12 cellular contexts compared by ENCODE assay signal in genomic region chr10:30803901-30804322, GRCh38.
DNase-seq lines count a peak whose midpoint lies in the region; ATAC-seq and TF ChIP-seq lines count a peak whose summit lies in the region.
"Had no signal": no experiment of that assay in that cellular context is flagged by ENCODE, and none has a peak within 500 bp of the region (broad histone marks: within the 10 kb centered on the region; RNA-seq: fewer than 3 reads in every experiment).

No MANE protein-coding gene starts in this region.

- TF ChIP-seq POLR2A in breast epithelium (IDR thresholded peaks at IDR 0.05), result no peak
- no peak for TF ChIP-seq POLR2A in gastrocnemius medialis (IDR thresholded peaks at IDR 0.05)

- H3K4me1 Mint-ChIP-seq in activated CD8-positive, alpha-beta memory T cell treated with anti-CD3 and anti-CD28 coated beads, Interleukin-2, amount 10 ng/mL, durations not matched to agents 7 days and 5 days, result peaks cover 5% of the 10 kb centered on the region

- DNase-seq in EH (ENCODE audit: low read depth) (peak; percentile 94), breast epithelium (ENCODE audit: low spot score in 2 of 2) (peak in 1 of 2 donors; percentile 46), heart right ventricle (no peak), gastrocnemius medialis (peak; percentile 62 to 80), NCI-H1105 treated with DMSO at 0.1 percent for 48 hours (lab: John Stamatoyannopoulos, UW) (no peak)
- DNase-seq in activated CD8-positive, alpha-beta memory T cell treated with anti-CD3 and anti-CD28 coated beads, Interleukin-2, amount 10 ng/mL, durations not matched to agents 7 days and 5 days, result no peak
- DNase-seq: C1 segment of cervical spinal cord; naive thymus-derived CD4-positive, alpha-beta T cell; NCI-H187 treated with DMSO at 0.1 percent for 48 hours had no signal

- H3K27me3 ChIP-seq in breast epithelium, result no peaks in the 10 kb centered on the region
- H3K27me3 ChIP-seq in heart right ventricle, result peaks cover 0 to 3% (median 0%) of the 10 kb centered on the region in 7 donors
- H3K27me3 ChIP-seq in gastrocnemius medialis, result no peaks in the 10 kb centered on the region

- no peaks in the 10 kb centered on the region for H3K9me3 ChIP-seq in breast epithelium
- H3K9me3 ChIP-seq in heart right ventricle, result no peaks in the 10 kb centered on the region
- no peaks in the 10 kb centered on the region for H3K9me3 ChIP-seq in gastrocnemius medialis

- in situ Hi-C loops in gastrocnemius medialis (cut with MboI; ENCODE audit: low sequenced_read_pairs in 4 of 4), result no loop called here

- no peak overlapping the region for H3K27ac Mint-ChIP-seq in activated CD8-positive, alpha-beta memory T cell treated with anti-CD3 and anti-CD28 coated beads, Interleukin-2, amount 10 ng/mL, durations not matched to agents 7 days and 5 days
- H3K27ac Mint-ChIP-seq: T-helper 2 cell treated with Interferon-gamma antibody and Interleukin-4, amounts not matched to agents 5 μg/mL and 100 μg/mL, for 36 hours had no signal

- no peaks in the 10 kb centered on the region for H3K36me3 Mint-ChIP-seq in activated CD8-positive, alpha-beta memory T cell treated with anti-CD3 and anti-CD28 coated beads, Interleukin-2, amount 10 ng/mL, durations not matched to agents 7 days and 5 days

- WGBS in heart right ventricle, 2 donors, result 50 to 65% methylated on average over 5 of the region's 5 CpGs

- CTCF ChIA-PET in activated CD8-positive, alpha-beta memory T cell treated with anti-CD3 and anti-CD28 coated beads, Interleukin-2, amount 10 ng/mL, durations not matched to agents 7 days and 5 days (lab: Charles Lee), result no interaction called here

- TF ChIP-seq CTCF in breast epithelium (IDR thresholded peaks at IDR 0.05) (no peak), heart right ventricle (IDR thresholded peaks at IDR 0.05) (no peak), gastrocnemius medialis (IDR thresholded peaks at IDR 0.05 in 4 of 5, conservative IDR thresholded peaks at IDR 0.05 in 1 of 5) (no peak)

- no peak overlapping the region for H3K4me3 Mint-ChIP-seq in activated CD8-positive, alpha-beta memory T cell treated with anti-CD3 and anti-CD28 coated beads, Interleukin-2, amount 10 ng/mL, durations not matched to agents 7 days and 5 days
- H3K4me3 Mint-ChIP-seq: T-helper 2 cell treated with Interferon-gamma antibody and Interleukin-4, amounts not matched to agents 5 μg/mL and 100 μg/mL, for 36 hours had no signal

- H3K4me1 ChIP-seq in breast epithelium (peaks cover 0 to 4% of the 10 kb centered on the region in 2 donors), heart right ventricle (peaks cover 0 to 16% (median 0%) of the 10 kb centered on the region in 9 donors), gastrocnemius medialis (peaks cover 6 to 10% of the 10 kb centered on the region in 2 donors)

- H3K9me3 Mint-ChIP-seq in activated CD8-positive, alpha-beta memory T cell treated with anti-CD3 and anti-CD28 coated beads, Interleukin-2, amount 10 ng/mL, durations not matched to agents 7 days and 5 days (ENCODE audit: low read depth), result no peaks in the 10 kb centered on the region
- H3K9me3 Mint-ChIP-seq: T-helper 2 cell treated with Interferon-gamma antibody and Interleukin-4, amounts not matched to agents 5 μg/mL and 100 μg/mL, for 36 hours had no signal

- peak overlapping the region; percentile 68 to 89 for H3K27ac ChIP-seq in breast epithelium
- peak overlapping the region; percentile 42 to 74 (median 70) for H3K27ac ChIP-seq in heart right ventricle
- H3K27ac ChIP-seq in gastrocnemius medialis, result peak overlapping the region; percentile 48 to 72 (median 64)

- H3K36me3 ChIP-seq in breast epithelium, result no peaks in the 10 kb centered on the region
- H3K36me3 ChIP-seq in heart right ventricle, result no peaks in the 10 kb centered on the region
- no peaks in the 10 kb centered on the region for H3K36me3 ChIP-seq in gastrocnemius medialis

- ATAC-seq in heart right ventricle (peak; percentile 22 to 85 (median 77)), gastrocnemius medialis (peak; percentile 73 to 80), GM21576 (IDR thresholded peaks at IDR 0.05; ENCODE audit: unreplicated experiment) (no peak), HG03135 (IDR thresholded peaks at IDR 0.05; ENCODE audit: unreplicated experiment) (no peak)
- ATAC-seq in activated CD8-positive, alpha-beta memory T cell treated with anti-CD3 and anti-CD28 coated beads, Interleukin-2, amount 10 ng/mL, durations not matched to agents 7 days and 5 days, result no peak
- ATAC-seq: naive thymus-derived CD4-positive, alpha-beta T cell had no signal

- no peaks in the 10 kb centered on the region for H3K27me3 Mint-ChIP-seq in activated CD8-positive, alpha-beta memory T cell treated with anti-CD3 and anti-CD28 coated beads, Interleukin-2, amount 10 ng/mL, durations not matched to agents 7 days and 5 days
- H3K27me3 Mint-ChIP-seq: naive thymus-derived CD4-positive, alpha-beta T cell had no signal

- H3K4me3 ChIP-seq in breast epithelium, result peak overlapping the region in 1 of 3 donors; percentile 53
- no peak overlapping the region for H3K4me3 ChIP-seq in heart right ventricle
- no peak overlapping the region for H3K4me3 ChIP-seq in gastrocnemius medialis

- intact Hi-C loops in breast epithelium (cut with DNase I; ENCODE audit: low total_unique reads), result no loop called here
- intact Hi-C loops in heart right ventricle (cut with DNase I), result no loop called here
- intact Hi-C loops in gastrocnemius medialis (cut with DNase I; ENCODE audit: low total_unique reads), result no loop called here

Comparison
In these comparisons a context has a peak if more than half of its experiments do, and no peak if none do; other contexts are left out.
1. DNase-seq: peak in EH (single experiment) and gastrocnemius medialis (2 of 2); none in heart right ventricle (0 of 2), activated CD8-positive, alpha-beta memory T cell treated with anti-CD3 and anti-CD28 coated beads, Interleukin-2, amount 10 ng/mL, durations not matched to agents 7 days and 5 days (single experiment) and NCI-H1105 treated with DMSO at 0.1 percent for 48 hours (single experiment).
2. ATAC-seq: peak in heart right ventricle (8 of 8) and gastrocnemius medialis (2 of 2); none in GM21576 (single experiment), activated CD8-positive, alpha-beta memory T cell treated with anti-CD3 and anti-CD28 coated beads, Interleukin-2, amount 10 ng/mL, durations not matched to agents 7 days and 5 days (single experiment) and HG03135 (single experiment).
3. Peak in every context shown above with its lines, with median percentiles within 50 percentile points of each other: H3K27ac ChIP-seq.